ENCODE assay signal across 8 cellular contexts in the genomic region with DNA sequence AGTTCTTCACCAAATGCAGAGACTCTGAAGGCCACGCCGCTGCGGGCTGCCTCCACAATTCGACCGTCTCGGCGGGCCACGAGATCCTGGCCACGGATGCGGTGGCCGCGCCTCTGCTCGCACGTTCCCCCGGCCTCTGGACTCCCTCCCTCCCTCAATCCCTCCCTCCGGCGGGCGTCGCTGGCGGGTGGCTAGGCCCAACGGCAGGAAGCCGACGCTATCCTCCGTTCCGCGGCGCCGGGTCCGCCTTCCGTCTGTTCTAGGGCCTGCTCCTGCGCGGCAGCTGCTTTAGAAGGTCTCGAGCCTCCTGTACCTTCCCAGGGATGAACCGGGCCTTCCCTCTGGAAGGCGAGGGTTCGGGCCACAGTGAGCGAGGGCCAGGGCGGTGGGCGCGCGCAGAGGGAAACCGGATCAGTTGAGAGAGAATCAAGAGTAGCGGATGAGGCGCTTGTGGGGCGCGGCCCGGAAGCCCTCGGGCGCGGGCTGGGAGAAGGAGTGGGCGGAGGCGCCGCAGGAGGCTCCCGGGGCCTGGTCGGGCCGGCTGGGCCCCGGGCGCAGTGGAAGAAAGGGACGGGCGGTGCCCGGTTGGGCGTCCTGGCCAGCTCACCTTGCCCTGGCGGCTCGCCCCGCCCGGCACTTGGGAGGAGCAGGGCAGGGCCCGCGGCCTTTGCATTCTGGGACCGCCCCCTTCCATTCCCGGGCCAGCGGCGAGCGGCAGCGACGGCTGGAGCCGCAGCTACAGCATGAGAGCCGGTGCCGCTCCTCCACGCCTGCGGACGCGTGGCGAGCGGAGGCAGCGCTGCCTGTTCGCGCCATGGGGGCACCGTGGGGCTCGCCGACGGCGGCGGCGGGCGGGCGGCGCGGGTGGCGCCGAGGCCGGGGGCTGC.
DNase-seq lines count a peak whose midpoint lies in the region; ATAC-seq and TF ChIP-seq lines count a peak whose summit lies in the region.

A gene with protein sequence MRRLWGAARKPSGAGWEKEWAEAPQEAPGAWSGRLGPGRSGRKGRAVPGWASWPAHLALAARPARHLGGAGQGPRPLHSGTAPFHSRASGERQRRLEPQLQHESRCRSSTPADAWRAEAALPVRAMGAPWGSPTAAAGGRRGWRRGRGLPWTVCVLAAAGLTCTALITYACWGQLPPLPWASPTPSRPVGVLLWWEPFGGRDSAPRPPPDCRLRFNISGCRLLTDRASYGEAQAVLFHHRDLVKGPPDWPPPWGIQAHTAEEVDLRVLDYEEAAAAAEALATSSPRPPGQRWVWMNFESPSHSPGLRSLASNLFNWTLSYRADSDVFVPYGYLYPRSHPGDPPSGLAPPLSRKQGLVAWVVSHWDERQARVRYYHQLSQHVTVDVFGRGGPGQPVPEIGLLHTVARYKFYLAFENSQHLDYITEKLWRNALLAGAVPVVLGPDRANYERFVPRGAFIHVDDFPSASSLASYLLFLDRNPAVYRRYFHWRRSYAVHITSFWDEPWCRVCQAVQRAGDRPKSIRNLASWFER (plus strand): TSS at position 227 of the 887 bp plus-strand sequence. CDS start 213 bp downstream, at position 440.

- peak within 1 kb of the TSS; percentile 74 for H3K4me3 ChIP-seq in choroid plexus epithelial cell (ENCODE audit: low read depth, low read length)

- TF ChIP-seq CTCF in choroid plexus epithelial cell (conservative IDR thresholded peaks at IDR 0.05; ENCODE audit: low read depth, low read length) = no peak

- DNase-seq in AG08395 (ENCODE audit: low spot score) = peak; percentile 79
- DNase-seq in NCI-H226 = peak; percentile 85
- DNase-seq in activated CD4-positive, alpha-beta T cell treated with anti-CD3 and anti-CD28 coated beads for 4 hours = peak; percentile 63 to 64
- peak; percentile 83 for DNase-seq in choroid plexus epithelial cell (ENCODE audit: low read depth)
- peak; percentile 95 for DNase-seq in left kidney (ENCODE audit: low read depth, low spot score)
- DNase-seq in stimulated activated CD4-positive, alpha-beta T cell treated with anti-CD3 and anti-CD28 coated beads, Interleukin-2, amount 100 ng/mL, for 4 hours (ENCODE audit: low read depth) = peak; percentile 53

- peak; percentile 81 for ATAC-seq in GM18858 (IDR thresholded peaks at IDR 0.05; ENCODE audit: unreplicated experiment)
- peak; percentile 77 for ATAC-seq in HG03066 (IDR thresholded peaks at IDR 0.05; ENCODE audit: low read depth, unreplicated experiment)

Comparison
In these comparisons a context has a peak if more than half of its experiments do, and no peak if none do; other contexts are left out.
1. Peak in every context shown above with its lines: DNase-seq, ATAC-seq and H3K4me3 ChIP-seq.